ENCODE assay signal across 8 cellular contexts in the genomic region with DNA sequence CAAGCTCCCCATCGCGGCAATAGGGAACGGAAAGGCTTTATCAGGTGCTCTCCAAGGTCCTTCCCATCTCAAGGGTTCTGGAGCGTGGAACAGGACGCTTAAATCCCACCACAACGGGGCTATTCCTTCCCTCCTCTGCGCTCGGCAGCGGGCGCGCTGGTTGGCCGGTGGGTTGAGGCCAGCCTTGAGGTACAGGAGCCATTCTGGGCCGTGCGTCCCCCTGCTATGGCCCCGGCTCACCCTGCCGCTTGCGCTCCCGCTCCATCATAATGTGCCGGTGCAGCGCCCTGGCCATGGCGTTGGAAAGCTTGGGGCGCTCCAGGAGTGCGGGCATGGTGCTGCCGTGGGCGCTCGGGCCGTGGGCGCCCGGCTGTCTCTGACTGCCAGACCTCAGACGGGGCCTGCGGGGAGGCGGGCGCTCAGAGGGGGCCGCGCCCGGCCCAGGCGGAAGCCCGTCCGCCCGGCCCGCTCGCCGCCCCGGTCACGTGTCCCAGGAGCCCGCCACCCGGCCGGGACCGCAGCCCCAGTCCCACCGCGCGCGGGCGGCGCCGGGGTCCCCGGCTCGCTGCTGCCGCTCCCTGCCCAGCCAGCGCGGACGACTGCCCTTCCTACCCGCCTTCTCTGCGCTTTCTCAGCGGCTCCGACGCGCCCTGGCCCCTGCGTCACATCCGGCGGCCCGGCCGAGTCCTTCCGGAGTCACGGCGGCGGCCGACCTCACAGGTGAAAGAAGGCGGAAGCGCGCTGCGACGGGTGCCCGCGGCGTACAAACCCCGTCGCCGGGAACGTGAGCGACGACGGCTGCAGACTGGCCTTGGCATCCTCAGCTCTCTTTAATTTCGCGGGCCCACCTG. TPM values are rescaled to one million over a fixed set of nuclear protein-coding genes. Genes with fewer than 3 reads are reported as not detected.
DNase-seq lines count a peak whose midpoint lies in the region; ATAC-seq and TF ChIP-seq lines count a peak whose summit lies in the region.

A gene with protein sequence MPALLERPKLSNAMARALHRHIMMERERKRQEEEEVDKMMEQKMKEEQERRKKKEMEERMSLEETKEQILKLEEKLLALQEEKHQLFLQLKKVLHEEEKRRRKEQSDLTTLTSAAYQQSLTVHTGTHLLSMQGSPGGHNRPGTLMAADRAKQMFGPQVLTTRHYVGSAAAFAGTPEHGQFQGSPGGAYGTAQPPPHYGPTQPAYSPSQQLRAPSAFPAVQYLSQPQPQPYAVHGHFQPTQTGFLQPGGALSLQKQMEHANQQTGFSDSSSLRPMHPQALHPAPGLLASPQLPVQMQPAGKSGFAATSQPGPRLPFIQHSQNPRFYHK (minus strand): TSS at position 642 of the 851 bp plus-strand sequence. CDS start 308 bp downstream, at position 334.

- H3K4me2 ChIP-seq in BLaER1 = peak within 1 kb of the TSS; percentile 95

- H3K4me3 ChIP-seq in BLaER1 = peak within 1 kb of the TSS; percentile 94
- peak within 1 kb of the TSS; percentile 68 for H3K4me3 ChIP-seq in ectodermal cell (ENCODE audit: insufficient read depth, low read depth, low read length)
- peak within 1 kb of the TSS; percentile 92 for H3K4me3 ChIP-seq in lower lobe of right lung

- H3K4me1 ChIP-seq in BLaER1 = peaks cover 49% of the 10 kb centered on the region
- peaks cover 4% of the 10 kb centered on the region for H3K4me1 ChIP-seq in ectodermal cell (ENCODE audit: control insufficient read depth, insufficient read depth, low read length)
- peaks cover 27% of the 10 kb centered on the region for H3K4me1 ChIP-seq in lower lobe of right lung

- peaks cover 83% of the 10 kb centered on the region for H3K36me3 ChIP-seq in BLaER1
- peaks cover 52% of the 10 kb centered on the region for H3K36me3 ChIP-seq in ectodermal cell (ENCODE audit: control insufficient read depth, insufficient read depth, low read length)
- H3K36me3 ChIP-seq in lower lobe of right lung = peaks cover 69% of the 10 kb centered on the region

- H3K9ac ChIP-seq in BLaER1 = peak within 1 kb of the TSS; percentile 91

- peaks cover 51% of the 10 kb centered on the region for H4K20me1 ChIP-seq in BLaER1

- H3K9me3 ChIP-seq in BLaER1 (no peaks in the 10 kb centered on the region), ectodermal cell (ENCODE audit: control insufficient read depth, low read length) (no peaks in the 10 kb centered on the region), lower lobe of right lung (no peaks in the 10 kb centered on the region)

- H3K27ac ChIP-seq in BLaER1 (peak within 1 kb of the TSS; percentile 91), ectodermal cell (ENCODE audit: insufficient read depth, low read depth, low read length, poor library complexity, severe bottlenecking) (peak within 1 kb of the TSS; percentile 18), lower lobe of right lung (peak within 1 kb of the TSS; percentile 97)

- TF ChIP-seq CTCF in lower lobe of right lung (IDR thresholded peaks at IDR 0.05) = no peak

- DNase-seq in GM19240 (ENCODE audit: insufficient read length, low spot score) = peak; percentile 86
- peak; percentile 59 for DNase-seq in NCI-H82 treated with DMSO at 0.1 percent for 48 hours (lab: John Stamatoyannopoulos, UW; ENCODE audit: unreplicated experiment)
- peak; percentile 97 for DNase-seq in activated CD8-positive, alpha-beta memory T cell treated with anti-CD3 and anti-CD28 coated beads for 24 hours
- DNase-seq in lower lobe of right lung = peak; percentile 96
- peak; percentile 92 to 94 for DNase-seq in stimulated activated CD4-positive, alpha-beta T cell treated with anti-CD3 and anti-CD28 coated beads, Interleukin-4, amount 100 ng/mL, for 48 hours (ENCODE audit: low read depth in 2 of 2)

- intact Hi-C loops in lower lobe of right lung (cut with DNase I) = no loop called here

- ATAC-seq in HG03457 (IDR thresholded peaks at IDR 0.05; ENCODE audit: unreplicated experiment) (peak; percentile 55), lower lobe of right lung (peak; percentile 92 to 94)

- WGBS in ectodermal cell, 2 experiments = 0 to 1% methylated on average over 95 of the region's 95 CpGs

- H3K27me3 ChIP-seq in BLaER1 (no peaks in the 10 kb centered on the region), ectodermal cell (ENCODE audit: control insufficient read depth, insufficient read depth, low read length, poor library complexity, severe bottlenecking) (no peaks in the 10 kb centered on the region), lower lobe of right lung (ENCODE audit: low read depth) (no peaks in the 10 kb centered on the region)

RNA-seq across cellular contexts. Expression of the gene that starts here (rescaled TPM):
- polyA plus RNA-seq in ectodermal cell (2013, experiment 1 of 4) = 51.2 TPM
- polyA plus RNA-seq in ectodermal cell (2013, experiment 2 of 4) = 47.2 TPM
- 46.2 TPM for polyA plus RNA-seq in ectodermal cell (2013, experiment 3 of 4)
- 52.5 TPM for polyA plus RNA-seq in ectodermal cell (2013, experiment 4 of 4)
- 66.6 TPM for total RNA-seq in lower lobe of right lung

Comparison
In these comparisons a context has a peak if more than half of its experiments do, and no peak if none do; other contexts are left out.
1. Peak in every context shown above with its lines: DNase-seq, ATAC-seq, H3K4me3 ChIP-seq and H3K27ac ChIP-seq.
2. H3K27ac ChIP-seq: peak in every context shown above with its lines; median percentile 97 in lower lobe of right lung; 91 in BLaER1; 18 in ectodermal cell.